In genomic region chr15:57993409-57993808, GRCh38 we compare ENCODE assay signal across 1 cellular context.
TF ChIP-seq lines count a peak whose summit lies in the region.

No MANE protein-coding gene starts in this region.

TF ChIP-seq in K562, 482 proteins besides CTCF, POLR2A, EP300 and RAD21 (continued from another document):
- TF ChIP-seq NKRF (IDR thresholded peaks at IDR 0.05; ENCODE audit: borderline replicate concordance), result no peak
- no peak for TF ChIP-seq GABPB1 (CRISPR knock-in tag; IDR thresholded peaks at IDR 0.05)
- TF ChIP-seq MAFG (tag; conservative IDR thresholded peaks at IDR 0.05), result peak; percentile 62
- peak; percentile 75; the same call in 1 of the 2 replicates for TF ChIP-seq C11orf30 (IDR thresholded peaks at IDR 0.05; ENCODE audit: low read depth)
- TF ChIP-seq, protein P1, sequence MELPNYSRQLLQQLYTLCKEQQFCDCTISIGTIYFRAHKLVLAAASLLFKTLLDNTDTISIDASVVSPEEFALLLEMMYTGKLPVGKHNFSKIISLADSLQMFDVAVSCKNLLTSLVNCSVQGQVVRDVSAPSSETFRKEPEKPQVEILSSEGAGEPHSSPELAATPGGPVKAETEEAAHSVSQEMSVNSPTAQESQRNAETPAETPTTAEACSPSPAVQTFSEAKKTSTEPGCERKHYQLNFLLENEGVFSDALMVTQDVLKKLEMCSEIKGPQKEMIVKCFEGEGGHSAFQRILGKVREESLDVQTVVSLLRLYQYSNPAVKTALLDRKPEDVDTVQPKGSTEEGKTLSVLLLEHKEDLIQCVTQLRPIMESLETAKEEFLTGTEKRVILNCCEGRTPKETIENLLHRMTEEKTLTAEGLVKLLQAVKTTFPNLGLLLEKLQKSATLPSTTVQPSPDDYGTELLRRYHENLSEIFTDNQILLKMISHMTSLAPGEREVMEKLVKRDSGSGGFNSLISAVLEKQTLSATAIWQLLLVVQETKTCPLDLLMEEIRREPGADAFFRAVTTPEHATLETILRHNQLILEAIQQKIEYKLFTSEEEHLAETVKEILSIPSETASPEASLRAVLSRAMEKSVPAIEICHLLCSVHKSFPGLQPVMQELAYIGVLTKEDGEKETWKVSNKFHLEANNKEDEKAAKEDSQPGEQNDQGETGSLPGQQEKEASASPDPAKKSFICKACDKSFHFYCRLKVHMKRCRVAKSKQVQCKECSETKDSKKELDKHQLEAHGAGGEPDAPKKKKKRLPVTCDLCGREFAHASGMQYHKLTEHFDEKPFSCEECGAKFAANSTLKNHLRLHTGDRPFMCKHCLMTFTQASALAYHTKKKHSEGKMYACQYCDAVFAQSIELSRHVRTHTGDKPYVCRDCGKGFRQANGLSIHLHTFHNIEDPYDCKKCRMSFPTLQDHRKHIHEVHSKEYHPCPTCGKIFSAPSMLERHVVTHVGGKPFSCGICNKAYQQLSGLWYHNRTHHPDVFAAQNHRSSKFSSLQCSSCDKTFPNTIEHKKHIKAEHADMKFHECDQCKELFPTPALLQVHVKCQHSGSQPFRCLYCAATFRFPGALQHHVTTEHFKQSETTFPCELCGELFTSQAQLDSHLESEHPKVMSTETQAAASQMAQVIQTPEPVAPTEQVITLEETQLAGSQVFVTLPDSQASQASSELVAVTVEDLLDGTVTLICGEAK (IDR thresholded peaks at IDR 0.05), result no peak
- TF ChIP-seq, protein P1 (CRISPR knock-in tag; IDR thresholded peaks at IDR 0.05), result no peak
